Comparison of ENCODE assay signal across 17 cellular contexts in the genomic region with DNA sequence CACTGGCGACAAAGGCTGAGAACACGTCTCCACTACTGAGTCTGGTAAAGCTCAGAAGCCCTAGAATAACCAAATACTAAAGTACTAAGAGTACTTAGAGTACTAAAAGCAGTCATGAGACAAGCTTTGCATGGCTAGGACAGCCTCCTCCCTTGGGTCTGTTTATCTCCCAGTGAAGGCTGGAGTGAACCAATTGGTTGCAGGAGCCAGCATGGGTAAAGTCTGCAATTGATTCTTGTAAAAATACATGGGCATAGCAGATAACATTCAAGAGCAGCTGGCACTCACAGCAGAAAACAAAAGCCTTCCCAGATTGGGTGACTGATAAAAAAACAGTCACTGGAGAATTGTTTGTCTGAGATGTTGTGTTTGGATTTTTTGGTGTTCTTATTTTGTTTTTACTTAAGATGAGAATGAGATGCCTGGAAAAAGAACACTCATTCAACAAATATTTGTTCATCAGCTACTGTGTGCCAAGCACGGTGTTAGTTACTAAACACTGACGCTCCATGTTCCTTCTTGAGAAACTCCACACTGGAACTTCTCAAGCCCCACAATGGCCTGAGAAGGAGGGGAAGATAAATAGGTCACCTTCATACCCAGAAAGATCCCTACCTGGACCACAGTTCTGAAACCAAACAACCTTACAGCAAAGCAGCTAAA. TPM values are rescaled to one million over a fixed set of nuclear protein-coding genes. Genes with fewer than 3 reads are reported as not detected.
A peak's percentile ranks its signal among the peaks of the same experiment; 100 is the strongest.
DNase-seq lines count a peak whose midpoint lies in the region; ATAC-seq and TF ChIP-seq lines count a peak whose summit lies in the region.
"Had no signal": no experiment of that assay in that cellular context is flagged by ENCODE, and none has a peak within 500 bp of the region (broad histone marks: within the 10 kb centered on the region; RNA-seq: fewer than 3 reads in every experiment).

No MANE protein-coding gene starts in this region.

- peak overlapping the region; percentile 26 for H3K4me3 ChIP-seq in LNCaP clone FGC (ENCODE audit: low read depth, low read length)
- peak overlapping the region in 1 of 2 donors; percentile 51 for H3K4me3 ChIP-seq in prostate gland

- intact Hi-C loops in Right ventricle myocardium superior (cut with DNase I) = no loop called here
- intact Hi-C loops in prostate gland (cut with DNase I) = no loop called here

- no peaks in the 10 kb centered on the region for H3K9me3 ChIP-seq in prostate gland

- DNase-seq in LNCaP clone FGC (ENCODE audit: low read depth) = peak; percentile 93
- DNase-seq in Right ventricle myocardium superior = no peak
- peak; percentile 76 for DNase-seq in prostate gland (ENCODE audit: low spot score)
- DNase-seq in caudate nucleus (lab: John Stamatoyannopoulos, UW) = no peak
- no peak for DNase-seq in iPS-NIHi11 (ENCODE audit: low spot score)
- no peak for DNase-seq in occipital lobe (lab: John Stamatoyannopoulos, UW)
- DNase-seq in NCI-H128 (lab: John Stamatoyannopoulos, UW; ENCODE audit: unreplicated experiment) = no peak
- DNase-seq: activated CD8-positive, alpha-beta T cell treated with anti-CD3 and anti-CD28 coated beads for 36 hours; foreskin fibroblast; HCEC 1CT; KG1; mesendoderm; NCI-H187; SIG-M5; T1000 had no signal

- TF ChIP-seq CTCF in LNCaP clone FGC (IDR thresholded peaks at IDR 0.05; ENCODE audit: control insufficient read depth, extremely low read depth, insufficient read depth) (no peak), prostate gland (IDR thresholded peaks at IDR 0.05) (no peak)

- ATAC-seq in SK-N-SH treated with all-trans-retinoic acid at 6 μM for 48 hours (peak; percentile 26), Right ventricle myocardium superior (ENCODE audit: poor library complexity) (peak; percentile 62)
- ATAC-seq: activated CD8-positive, alpha-beta T cell treated with anti-CD3 and anti-CD28 coated beads for 36 hours had no signal

- no peaks in the 10 kb centered on the region for H3K36me3 ChIP-seq in prostate gland

- peak overlapping the region; percentile 92 to 96 for H3K27ac ChIP-seq in prostate gland
- no peak overlapping the region for H3K27ac ChIP-seq in caudate nucleus (ENCODE audit: low read depth, low read length)

- 43% methylated on average over 4 of the region's 4 CpGs for WGBS in prostate gland

- no peak for TF ChIP-seq POLR2A in prostate gland (IDR thresholded peaks at IDR 0.05)

- H3K27me3 ChIP-seq in prostate gland (replicated peaks; ENCODE audit: insufficient read depth) = no peaks in the 10 kb centered on the region

- H3K4me1 ChIP-seq in prostate gland (replicated peaks) = peaks cover 4% of the 10 kb centered on the region

TF ChIP-seq in SK-N-SH treated with all-trans-retinoic acid at 6 μM for 48 hours, 23 proteins besides CTCF, POLR2A, EP300 and RAD21 (continues in another document):
- TF ChIP-seq ZC3H10 (CRISPR knock-in tag; IDR thresholded peaks at IDR 0.05) = no peak
- TF ChIP-seq ARNTL (CRISPR knock-in tag; IDR thresholded peaks at IDR 0.05; ENCODE audit: borderline replicate concordance, low read depth) = no peak
- TF ChIP-seq, protein P1, sequence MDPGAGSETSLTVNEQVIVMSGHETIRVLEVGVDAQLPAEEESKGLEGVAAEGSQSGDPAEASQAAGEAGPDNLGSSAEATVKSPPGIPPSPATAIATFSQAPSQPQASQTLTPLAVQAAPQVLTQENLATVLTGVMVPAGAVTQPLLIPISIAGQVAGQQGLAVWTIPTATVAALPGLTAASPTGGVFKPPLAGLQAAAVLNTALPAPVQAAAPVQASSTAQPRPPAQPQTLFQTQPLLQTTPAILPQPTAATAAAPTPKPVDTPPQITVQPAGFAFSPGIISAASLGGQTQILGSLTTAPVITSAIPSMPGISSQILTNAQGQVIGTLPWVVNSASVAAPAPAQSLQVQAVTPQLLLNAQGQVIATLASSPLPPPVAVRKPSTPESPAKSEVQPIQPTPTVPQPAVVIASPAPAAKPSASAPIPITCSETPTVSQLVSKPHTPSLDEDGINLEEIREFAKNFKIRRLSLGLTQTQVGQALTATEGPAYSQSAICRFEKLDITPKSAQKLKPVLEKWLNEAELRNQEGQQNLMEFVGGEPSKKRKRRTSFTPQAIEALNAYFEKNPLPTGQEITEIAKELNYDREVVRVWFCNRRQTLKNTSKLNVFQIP (CRISPR knock-in tag; IDR thresholded peaks at IDR 0.05; ENCODE audit: borderline replicate concordance, low read depth) = no peak
- no peak for TF ChIP-seq RARB (CRISPR knock-in tag; IDR thresholded peaks at IDR 0.05)
- no peak for TF ChIP-seq TOX (CRISPR knock-in tag; IDR thresholded peaks at IDR 0.05; ENCODE audit: borderline replicate concordance)
- TF ChIP-seq GLIS3 (CRISPR knock-in tag; IDR thresholded peaks at IDR 0.05) = no peak
- TF ChIP-seq, protein P2, sequence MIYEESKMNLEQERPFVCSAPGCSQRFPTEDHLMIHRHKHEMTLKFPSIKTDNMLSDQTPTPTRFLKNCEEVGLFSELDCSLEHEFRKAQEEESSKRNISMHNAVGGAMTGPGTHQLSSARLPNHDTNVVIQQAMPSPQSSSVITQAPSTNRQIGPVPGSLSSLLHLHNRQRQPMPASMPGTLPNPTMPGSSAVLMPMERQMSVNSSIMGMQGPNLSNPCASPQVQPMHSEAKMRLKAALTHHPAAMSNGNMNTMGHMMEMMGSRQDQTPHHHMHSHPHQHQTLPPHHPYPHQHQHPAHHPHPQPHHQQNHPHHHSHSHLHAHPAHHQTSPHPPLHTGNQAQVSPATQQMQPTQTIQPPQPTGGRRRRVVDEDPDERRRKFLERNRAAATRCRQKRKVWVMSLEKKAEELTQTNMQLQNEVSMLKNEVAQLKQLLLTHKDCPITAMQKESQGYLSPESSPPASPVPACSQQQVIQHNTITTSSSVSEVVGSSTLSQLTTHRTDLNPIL (CRISPR knock-in tag; IDR thresholded peaks at IDR 0.05; ENCODE audit: low read depth) = no peak
- TF ChIP-seq, protein P3, sequence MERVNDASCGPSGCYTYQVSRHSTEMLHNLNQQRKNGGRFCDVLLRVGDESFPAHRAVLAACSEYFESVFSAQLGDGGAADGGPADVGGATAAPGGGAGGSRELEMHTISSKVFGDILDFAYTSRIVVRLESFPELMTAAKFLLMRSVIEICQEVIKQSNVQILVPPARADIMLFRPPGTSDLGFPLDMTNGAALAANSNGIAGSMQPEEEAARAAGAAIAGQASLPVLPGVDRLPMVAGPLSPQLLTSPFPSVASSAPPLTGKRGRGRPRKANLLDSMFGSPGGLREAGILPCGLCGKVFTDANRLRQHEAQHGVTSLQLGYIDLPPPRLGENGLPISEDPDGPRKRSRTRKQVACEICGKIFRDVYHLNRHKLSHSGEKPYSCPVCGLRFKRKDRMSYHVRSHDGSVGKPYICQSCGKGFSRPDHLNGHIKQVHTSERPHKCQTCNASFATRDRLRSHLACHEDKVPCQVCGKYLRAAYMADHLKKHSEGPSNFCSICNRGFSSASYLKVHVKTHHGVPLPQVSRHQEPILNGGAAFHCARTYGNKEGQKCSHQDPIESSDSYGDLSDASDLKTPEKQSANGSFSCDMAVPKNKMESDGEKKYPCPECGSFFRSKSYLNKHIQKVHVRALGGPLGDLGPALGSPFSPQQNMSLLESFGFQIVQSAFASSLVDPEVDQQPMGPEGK (CRISPR knock-in tag; IDR thresholded peaks at IDR 0.05; ENCODE audit: borderline replicate concordance) = no peak
- TF ChIP-seq ISL1 (CRISPR knock-in tag; IDR thresholded peaks at IDR 0.05) = no peak
- TF ChIP-seq OSR1 (CRISPR knock-in tag; IDR thresholded peaks at IDR 0.05) = no peak
- TF ChIP-seq ZNF8 (CRISPR knock-in tag; IDR thresholded peaks at IDR 0.05) = no peak
- TF ChIP-seq, protein P4, sequence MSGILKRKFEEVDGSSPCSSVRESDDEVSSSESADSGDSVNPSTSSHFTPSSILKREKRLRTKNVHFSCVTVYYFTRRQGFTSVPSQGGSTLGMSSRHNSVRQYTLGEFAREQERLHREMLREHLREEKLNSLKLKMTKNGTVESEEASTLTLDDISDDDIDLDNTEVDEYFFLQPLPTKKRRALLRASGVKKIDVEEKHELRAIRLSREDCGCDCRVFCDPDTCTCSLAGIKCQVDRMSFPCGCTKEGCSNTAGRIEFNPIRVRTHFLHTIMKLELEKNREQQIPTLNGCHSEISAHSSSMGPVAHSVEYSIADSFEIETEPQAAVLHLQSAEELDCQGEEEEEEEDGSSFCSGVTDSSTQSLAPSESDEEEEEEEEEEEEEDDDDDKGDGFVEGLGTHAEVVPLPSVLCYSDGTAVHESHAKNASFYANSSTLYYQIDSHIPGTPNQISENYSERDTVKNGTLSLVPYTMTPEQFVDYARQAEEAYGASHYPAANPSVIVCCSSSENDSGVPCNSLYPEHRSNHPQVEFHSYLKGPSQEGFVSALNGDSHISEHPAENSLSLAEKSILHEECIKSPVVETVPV (CRISPR knock-in tag; IDR thresholded peaks at IDR 0.05) = no peak
- TF ChIP-seq, protein P5, sequence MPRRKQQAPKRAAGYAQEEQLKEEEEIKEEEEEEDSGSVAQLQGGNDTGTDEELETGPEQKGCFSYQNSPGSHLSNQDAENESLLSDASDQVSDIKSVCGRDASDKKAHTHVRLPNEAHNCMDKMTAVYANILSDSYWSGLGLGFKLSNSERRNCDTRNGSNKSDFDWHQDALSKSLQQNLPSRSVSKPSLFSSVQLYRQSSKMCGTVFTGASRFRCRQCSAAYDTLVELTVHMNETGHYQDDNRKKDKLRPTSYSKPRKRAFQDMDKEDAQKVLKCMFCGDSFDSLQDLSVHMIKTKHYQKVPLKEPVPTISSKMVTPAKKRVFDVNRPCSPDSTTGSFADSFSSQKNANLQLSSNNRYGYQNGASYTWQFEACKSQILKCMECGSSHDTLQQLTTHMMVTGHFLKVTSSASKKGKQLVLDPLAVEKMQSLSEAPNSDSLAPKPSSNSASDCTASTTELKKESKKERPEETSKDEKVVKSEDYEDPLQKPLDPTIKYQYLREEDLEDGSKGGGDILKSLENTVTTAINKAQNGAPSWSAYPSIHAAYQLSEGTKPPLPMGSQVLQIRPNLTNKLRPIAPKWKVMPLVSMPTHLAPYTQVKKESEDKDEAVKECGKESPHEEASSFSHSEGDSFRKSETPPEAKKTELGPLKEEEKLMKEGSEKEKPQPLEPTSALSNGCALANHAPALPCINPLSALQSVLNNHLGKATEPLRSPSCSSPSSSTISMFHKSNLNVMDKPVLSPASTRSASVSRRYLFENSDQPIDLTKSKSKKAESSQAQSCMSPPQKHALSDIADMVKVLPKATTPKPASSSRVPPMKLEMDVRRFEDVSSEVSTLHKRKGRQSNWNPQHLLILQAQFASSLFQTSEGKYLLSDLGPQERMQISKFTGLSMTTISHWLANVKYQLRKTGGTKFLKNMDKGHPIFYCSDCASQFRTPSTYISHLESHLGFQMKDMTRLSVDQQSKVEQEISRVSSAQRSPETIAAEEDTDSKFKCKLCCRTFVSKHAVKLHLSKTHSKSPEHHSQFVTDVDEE (CRISPR knock-in tag; IDR thresholded peaks at IDR 0.05) = peak; percentile 60; the same call in 1 of the 2 replicates

RNA-seq across cellular contexts. Expression of a gene that starts 3.7 kb away (rescaled TPM):
- total RNA-seq in Right ventricle myocardium superior (31.6 TPM), prostate gland (100 to 1,000 TPM in 1 of 2 donors, 10 to 100 TPM in 1; 59.8 to 118 TPM), occipital lobe (0.31 TPM)

RNA-seq across cellular contexts. Expression of a gene that starts 17.9 kb away (rescaled TPM):
- total RNA-seq in Right ventricle myocardium superior (1.9 TPM), prostate gland (1 to 10 TPM; 5.0 to 6.8 TPM), occipital lobe (2.8 TPM)

RNA-seq across cellular contexts. Expression of a gene that starts 25.5 kb away (rescaled TPM):
- total RNA-seq in Right ventricle myocardium superior = 2.1 TPM
- total RNA-seq in prostate gland = 1 to 10 TPM; 6.0 to 8.1 TPM
- 15.0 TPM for total RNA-seq in occipital lobe

RNA-seq across cellular contexts. Expression of a gene that starts 46.4 kb away (rescaled TPM):
- total RNA-seq in Right ventricle myocardium superior (0.70 TPM), prostate gland (1 to 10 TPM in 1 of 2 donors, under 1 TPM in 1; 0.73 to 1.6 TPM), occipital lobe (0.47 TPM)
- total RNA-seq: astrocyte had no signal

Comparison
In these comparisons a context has a peak if more than half of its experiments do, and no peak if none do; other contexts are left out.
1. DNase-seq: peak in LNCaP clone FGC (single experiment) and prostate gland (single experiment); none in Right ventricle myocardium superior (single experiment), caudate nucleus (0 of 61), iPS-NIHi11 (single experiment), occipital lobe (single experiment) and NCI-H128 (single experiment).
2. RNA of a gene that starts 3.7 kb away (total RNA-seq): 59.8 to 118 TPM in prostate gland and 31.6 TPM in Right ventricle myocardium superior (single experiment); 0.31 TPM in occipital lobe (single experiment); every median in the first group is over 10 times any median in the second.